In the genomic region with DNA sequence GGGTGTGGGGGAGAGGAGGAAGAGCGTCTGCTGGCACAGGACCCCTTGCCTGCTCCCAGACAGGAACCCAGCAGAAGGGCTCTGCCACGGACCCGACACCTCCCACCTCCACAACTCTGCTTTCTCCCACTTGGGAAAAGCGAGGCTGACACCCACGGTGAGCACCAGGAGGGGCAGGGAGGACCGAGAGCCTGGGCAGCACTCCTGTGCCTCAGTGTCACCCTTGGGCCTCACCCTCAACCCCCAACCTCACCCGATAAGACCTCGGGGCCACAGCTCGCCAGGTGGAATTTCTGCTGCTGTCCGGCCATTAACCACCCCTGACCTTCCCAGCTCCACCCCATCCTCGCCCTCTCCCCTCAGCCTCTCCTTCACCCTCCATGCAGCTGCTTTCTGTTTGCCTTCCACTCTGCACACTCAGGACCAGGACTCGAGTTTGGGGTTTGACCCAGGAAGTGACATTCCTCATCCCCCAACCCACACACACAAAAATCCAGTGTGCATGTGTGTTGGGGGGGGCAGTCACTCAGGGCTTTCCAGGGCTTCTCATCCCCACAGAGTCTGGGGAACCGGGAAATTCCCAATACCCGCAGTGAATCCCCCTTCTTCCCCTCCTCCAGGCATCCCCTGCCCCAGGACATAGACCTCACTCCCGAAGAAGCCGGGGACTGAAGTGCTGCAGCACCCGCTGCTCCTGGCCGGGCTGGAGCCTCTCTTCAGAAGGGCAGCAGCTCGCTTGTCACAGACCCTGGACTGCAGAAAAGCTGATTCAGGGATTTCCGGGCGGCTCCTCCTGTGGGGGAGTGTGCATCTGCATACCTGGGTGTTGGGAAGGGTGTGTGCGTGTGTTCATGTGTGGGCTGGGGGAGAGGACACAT, we compare ENCODE assay signal across 15 cellular contexts.
DNase-seq lines count a peak whose midpoint lies in the region; ATAC-seq and TF ChIP-seq lines count a peak whose summit lies in the region.
"Had no signal": no experiment of that assay in that cellular context is flagged by ENCODE, and none has a peak within 500 bp of the region (broad histone marks: within the 10 kb centered on the region; RNA-seq: fewer than 3 reads in every experiment).

No MANE protein-coding gene starts in this region.

- H3K36me3 Mint-ChIP-seq in activated naive CD4-positive, alpha-beta T cell treated with anti-CD3 and anti-CD28 coated beads, Interleukin-2, amount 50 U/mL, for 24 hours, result no peaks in the 10 kb centered on the region
- H3K36me3 Mint-ChIP-seq in activated B cell treated with CpG ODN at 0.5 μM for 24 hours (ENCODE audit: low read depth) (no peaks in the 10 kb centered on the region), immature natural killer cell (peaks cover 0 to 5% (median 0%) of the 10 kb centered on the region in 3 donors)
- H3K36me3 Mint-ChIP-seq in stimulated activated naive B cell treated with anti-CD40 and anti-IgM and Interleukin-4, amounts not matched to agents 10 μg/mL and 1 μg/mL and 100 μg/mL, for 72 hours, result no peaks in the 10 kb centered on the region

- CTCF ChIA-PET in activated B cell treated with CpG ODN at 0.5 μM for 24 hours (lab: Charles Lee), result no interaction called here

- H3K4me1 Mint-ChIP-seq in activated naive CD4-positive, alpha-beta T cell treated with anti-CD3 and anti-CD28 coated beads, Interleukin-2, amount 50 U/mL, for 24 hours, result peaks cover 20% of the 10 kb centered on the region
- H3K4me1 Mint-ChIP-seq in activated B cell treated with CpG ODN at 0.5 μM for 24 hours (peaks cover 31% of the 10 kb centered on the region), immature natural killer cell (peaks cover 28 to 33% of the 10 kb centered on the region in 2 donors)
- H3K4me1 Mint-ChIP-seq in stimulated activated naive B cell treated with anti-CD40 and anti-IgM and Interleukin-4, amounts not matched to agents 10 μg/mL and 1 μg/mL and 100 μg/mL, for 72 hours, result peaks cover 25 to 31% of the 10 kb centered on the region in 2 donors

- peak overlapping the region; percentile 65 for H3K4me3 Mint-ChIP-seq in activated naive CD4-positive, alpha-beta T cell treated with anti-CD3 and anti-CD28 coated beads, Interleukin-2, amount 50 U/mL, for 24 hours
- peak overlapping the region; percentile 53 for H3K4me3 Mint-ChIP-seq in activated B cell treated with CpG ODN at 0.5 μM for 24 hours
- peak overlapping the region; percentile 41 to 83 (median 55) for H3K4me3 Mint-ChIP-seq in immature natural killer cell
- H3K4me3 Mint-ChIP-seq in stimulated activated naive B cell treated with anti-CD40 and anti-IgM and Interleukin-4, amounts not matched to agents 10 μg/mL and 1 μg/mL and 100 μg/mL, for 72 hours, result peak overlapping the region; percentile 75 to 79
- H3K4me3 Mint-ChIP-seq: dendritic cell treated with granulocyte-macrophage colony-stimulating factor and Interleukin-4, amounts not matched to agents 40 ng/mL and 50 ng/mL, for 4 days had no signal

- H3K27me3 Mint-ChIP-seq in activated naive CD4-positive, alpha-beta T cell treated with anti-CD3 and anti-CD28 coated beads, Interleukin-2, amount 50 U/mL, for 24 hours, result peaks cover 40% of the 10 kb centered on the region
- H3K27me3 Mint-ChIP-seq in activated B cell treated with CpG ODN at 0.5 μM for 24 hours (peaks cover 58% of the 10 kb centered on the region), immature natural killer cell (ENCODE audit: low read depth in 3 of 3) (peaks cover 12 to 16% (median 12%) of the 10 kb centered on the region in 3 donors)
- peaks cover 80 to 86% of the 10 kb centered on the region in 2 donors for H3K27me3 Mint-ChIP-seq in stimulated activated naive B cell treated with anti-CD40 and anti-IgM and Interleukin-4, amounts not matched to agents 10 μg/mL and 1 μg/mL and 100 μg/mL, for 72 hours

- ATAC-seq in activated B cell treated with CpG ODN at 0.5 μM for 24 hours (ENCODE audit: low read depth) (no peak), HG02884 (IDR thresholded peaks at IDR 0.05; ENCODE audit: unreplicated experiment) (no peak)
- ATAC-seq in stimulated activated naive B cell treated with anti-CD40 and anti-IgM and Interleukin-4, amounts not matched to agents 10 μg/mL and 1 μg/mL and 100 μg/mL, for 72 hours (replicated peaks), result no peak

- TF ChIP-seq CTCF in activated B cell treated with CpG ODN at 0.5 μM for 24 hours (IDR thresholded peaks at IDR 0.05), result no peak

- no peaks in the 10 kb centered on the region for H3K9me3 Mint-ChIP-seq in activated naive CD4-positive, alpha-beta T cell treated with anti-CD3 and anti-CD28 coated beads, Interleukin-2, amount 50 U/mL, for 24 hours
- no peaks in the 10 kb centered on the region for H3K9me3 Mint-ChIP-seq in activated B cell treated with CpG ODN at 0.5 μM for 24 hours
- no peaks in the 10 kb centered on the region for H3K9me3 Mint-ChIP-seq in immature natural killer cell
- no peaks in the 10 kb centered on the region for H3K9me3 Mint-ChIP-seq in stimulated activated naive B cell treated with anti-CD40 and anti-IgM and Interleukin-4, amounts not matched to agents 10 μg/mL and 1 μg/mL and 100 μg/mL, for 72 hours
- H3K9me3 Mint-ChIP-seq: dendritic cell treated with granulocyte-macrophage colony-stimulating factor and Interleukin-4, amounts not matched to agents 40 ng/mL and 50 ng/mL, for 4 days had no signal

- no peak for DNase-seq in activated naive CD4-positive, alpha-beta T cell (lab: John Stamatoyannopoulos, UW)
- no peak for DNase-seq in activated B cell treated with CpG ODN at 0.5 μM for 24 hours
- no peak for DNase-seq in immature natural killer cell
- no peak for DNase-seq in stimulated activated naive B cell treated with anti-CD40 and anti-IgM and Interleukin-4, amounts not matched to agents 10 μg/mL and 1 μg/mL and 100 μg/mL, for 72 hours
- DNase-seq in 8988T, result no peak
- no peak for DNase-seq in UCSD-AML1 (lab: John Stamatoyannopoulos, UW; ENCODE audit: unreplicated experiment)
- DNase-seq: activated CD8-positive, alpha-beta memory T cell treated with anti-CD3 and anti-CD28 coated beads for 24 hours; adrenal gland; DND-41; islet precursor cell; PC-9; T-helper 2 cell had no signal

- intact Hi-C loops in activated B cell treated with CpG ODN at 0.5 μM for 24 hours (cut with micrococcal nuclease), result loop anchor here (5.0 kb wide), 1 partner anchor 1622 kb away; the partner anchor contains the start of gene KIF21B

- POLR2A ChIA-PET in activated B cell treated with CpG ODN at 0.5 μM for 24 hours (lab: Charles Lee), result no interaction called here

- no peak overlapping the region for H3K27ac Mint-ChIP-seq in activated naive CD4-positive, alpha-beta T cell treated with anti-CD3 and anti-CD28 coated beads, Interleukin-2, amount 50 U/mL, for 24 hours
- no peak overlapping the region for H3K27ac Mint-ChIP-seq in activated B cell treated with CpG ODN at 0.5 μM for 24 hours
- H3K27ac Mint-ChIP-seq in immature natural killer cell, result no peak overlapping the region
- peak overlapping the region; percentile 62 for H3K27ac Mint-ChIP-seq in stimulated activated naive B cell treated with anti-CD40 and anti-IgM and Interleukin-4, amounts not matched to agents 10 μg/mL and 1 μg/mL and 100 μg/mL, for 72 hours
- H3K27ac Mint-ChIP-seq: dendritic cell treated with granulocyte-macrophage colony-stimulating factor and Interleukin-4, amounts not matched to agents 40 ng/mL and 50 ng/mL, for 4 days had no signal
